Comparison of ENCODE assay signal across 20 cellular contexts in genomic region chr11:43537831-43538230, GRCh38.
DNase-seq lines count a peak whose midpoint lies in the region; ATAC-seq, FAIRE-seq and TF ChIP-seq lines count a peak whose summit lies in the region.
"Had no signal": no experiment of that assay in that cellular context is flagged by ENCODE, and none has a peak within 500 bp of the region (broad histone marks: within the 10 kb centered on the region; RNA-seq: fewer than 3 reads in every experiment).

No MANE protein-coding gene starts in this region.

- H4K20me1 ChIP-seq in H9 (ENCODE audit: control insufficient read depth, insufficient read depth, insufficient read length) (no peaks in the 10 kb centered on the region), H1 (replicated peaks in 1 of 2; ENCODE audit: control insufficient read depth in 1 of 2, insufficient read depth in 2 of 2, low read length in 2 of 2) (no peaks in the 10 kb centered on the region), PC-3 (ENCODE audit: low read length) (no peaks in the 10 kb centered on the region)

- H2BK5ac ChIP-seq in H9 (ENCODE audit: insufficient read length, low read length), result no peak overlapping the region
- H2BK5ac ChIP-seq in H1 (ENCODE audit: low read depth, low read length), result no peak overlapping the region

- BruUV-seq in PC-3 (replicated peaks; lab: Mats Ljungman, UMichigan), result no TSS peak

- H3K27ac ChIP-seq in H9 (ENCODE audit: insufficient read length, low read depth, low read length) (no peak overlapping the region), H1 (ENCODE audit: low read depth, low read length) (no peak overlapping the region), Peyer's patch (no peak overlapping the region), PC-3 (ENCODE audit: low read length) (no peak overlapping the region)

- WGBS in H9 (ENCODE audit: extremely low coverage, insufficient read length, low lambda C conversion rate), result no CpG with 5 or more reads among the region's 9 CpGs
- 45% methylated on average over 9 of the region's 9 CpGs; no CpG with 5 or more reads in 1 of the 2 experiments for WGBS in H1 (ENCODE audit: extremely low coverage in 1 of 2, insufficient coverage in 1 of 2, insufficient read length in 1 of 2, insufficient replicate concordance in 2 of 2, low coverage in 1 of 2, low lambda C conversion rate in 2 of 2, missing lambda C conversion rate in 1 of 2), 2 experiments

- no peak overlapping the region for H3K18ac ChIP-seq in H9 (ENCODE audit: insufficient read length, low read depth, low read length)
- H3K18ac ChIP-seq in H1 (ENCODE audit: extremely low read depth, low read length), result no peak overlapping the region

- H3K9me2 ChIP-seq in PC-3 (replicated peaks; ENCODE audit: low read length), result no peaks in the 10 kb centered on the region

- H3K4me2 ChIP-seq in H9 (ENCODE audit: insufficient read depth, insufficient read length, low read length) (peak overlapping the region; percentile 2), H1 (ENCODE audit: insufficient read depth in 1 of 2, low read depth in 2 of 2, low read length in 2 of 2) (peak overlapping the region; percentile 31 to 37; a peak in 2 of 4 replicates), PC-3 (ENCODE audit: low read length) (no peak overlapping the region)

- no peaks in the 10 kb centered on the region for H3K23me2 ChIP-seq in H9 (ENCODE audit: insufficient read length, low read depth, low read length, poor library complexity, severe bottlenecking)
- no peaks in the 10 kb centered on the region for H3K23me2 ChIP-seq in H1 (ENCODE audit: low read depth, low read length)

- no peaks in the 10 kb centered on the region for H3K4me1 ChIP-seq in H9 (ENCODE audit: insufficient read depth, low read length)
- H3K4me1 ChIP-seq in H1 (replicated peaks in 1 of 4; ENCODE audit: control insufficient read depth in 3 of 4, insufficient read depth in 4 of 4, low read length in 3 of 4), result peaks cover 2 to 6% (median 3%) of the 10 kb centered on the region in 4 experiments; a peak in 5 of 7 replicates
- peaks cover 14% of the 10 kb centered on the region for H3K4me1 ChIP-seq in neuron (ENCODE audit: insufficient read depth, low read length)
- H3K4me1 ChIP-seq in Peyer's patch, result no peaks in the 10 kb centered on the region
- no peaks in the 10 kb centered on the region for H3K4me1 ChIP-seq in PC-3 (ENCODE audit: insufficient read depth, low read length)
- H3K4me1 ChIP-seq: HAP-1 had no signal

- no peak overlapping the region for H3K56ac ChIP-seq in H9 (ENCODE audit: insufficient read length, low read depth, low read length)
- H3K56ac ChIP-seq in H1 (replicated peaks; ENCODE audit: insufficient read length, low read depth, low read length), result no peak overlapping the region

- H3K36me3 Mint-ChIP-seq in H9 (ENCODE audit: insufficient read depth in 1 of 3, low read depth in 3 of 3), result peaks cover 1 to 7% (median 2%) of the 10 kb centered on the region in 3 experiments; a peak in 2 of 7 replicates

- peaks cover 45% of the 10 kb centered on the region for H3K27me3 Mint-ChIP-seq in H9 (ENCODE audit: low read depth)

- POLR2A ChIA-PET in H1 (lab: Charles Lee; ENCODE audit: partially characterized antibody) (no interaction called here), PC-3 (lab: Charles Lee; ENCODE audit: unreplicated experiment) (no interaction called here)

- H2BK20ac ChIP-seq in H9 (ENCODE audit: low read depth, low read length, poor library complexity, severe bottlenecking) (no peak overlapping the region), H1 (ENCODE audit: low read length) (no peak overlapping the region)

- H2BK15ac ChIP-seq in H9 (ENCODE audit: low read depth, low read length) (no peak overlapping the region), H1 (ENCODE audit: low read length) (no peak overlapping the region)

- no peak overlapping the region for H3K14ac ChIP-seq in H9 (ENCODE audit: insufficient read depth, low read length)
- H3K14ac ChIP-seq in H1 (ENCODE audit: insufficient read length), result no peak overlapping the region

- peak overlapping the region; percentile 41 to 53; a peak in 3 of 5 replicates for H3K4me3 Mint-ChIP-seq in H9
- H3K4me3 Mint-ChIP-seq: B cell; CD4-positive, alpha-beta T cell had no signal

- FAIRE-seq in H1 (lab: Jason Lieb, UNC), result no peak
- FAIRE-seq: A204.1, D721Med, HepG2 had no signal

- H2AK5ac ChIP-seq in H9 (ENCODE audit: insufficient read length, low read length) (no peak overlapping the region), H1 (ENCODE audit: low read depth, low read length) (no peak overlapping the region)

- H3K4me3 ChIP-seq in H1 (ENCODE audit: extremely low read depth in 1 of 4, insufficient read depth in 2 of 4, low read depth in 3 of 4, low read length in 4 of 4), result peak overlapping the region in 1 of 4 experiments; percentile 21; a peak in 1 of 8 replicates
- peak overlapping the region; percentile 9; the same call in 1 of the 2 replicates for H3K4me3 ChIP-seq in iPS-18c (ENCODE audit: insufficient read depth, low read depth, low read length)
- no peak overlapping the region for H3K4me3 ChIP-seq in neuron (ENCODE audit: low read length)
- H3K4me3 ChIP-seq in Peyer's patch, result no peak overlapping the region
- no peak overlapping the region for H3K4me3 ChIP-seq in PC-3 (ENCODE audit: low read length)
- H3K4me3 ChIP-seq: HAP-1 had no signal

- CTCF ChIA-PET in H1 (lab: Charles Lee; ENCODE audit: partially characterized antibody), result interaction anchor here (0.5 to 3.2 kb wide), 7 partner anchors 30 to 39 kb away, joined by 3 to 20 read pairs (median 5); no protein-coding TSS in a partner anchor
- CTCF ChIA-PET in PC-3 (lab: Charles Lee), result no interaction called here

- H3K4me1 Mint-ChIP-seq in H9, result peaks cover 10% of the 10 kb centered on the region in 2 experiments
- H3K4me1 Mint-ChIP-seq: B cell had no signal

- TF ChIP-seq CTCF in H9 (conservative IDR thresholded peaks at IDR 0.05) (no peak), H1 (IDR thresholded peaks at IDR 0.05; ENCODE audit: control extremely low read depth in 1 of 3, insufficient read depth in 1 of 3, low read depth in 1 of 3, low read length in 3 of 3) (no peak), Peyer's patch (IDR thresholded peaks at IDR 0.05) (no peak), PC-3 (conservative IDR thresholded peaks at IDR 0.05; ENCODE audit: low read depth, low read length) (no peak)

- no peak for ATAC-seq in PC-3
- ATAC-seq: HepG2 had no signal

- H4K5ac ChIP-seq in H9 (ENCODE audit: insufficient read length, low read depth, low read length) (no peak overlapping the region), H1 (ENCODE audit: insufficient read length, low read depth, low read length) (no peak overlapping the region)

- intact Hi-C loops in PC-3 (cut with micrococcal nuclease), result no loop called here

- H3K9ac ChIP-seq in H9 (ENCODE audit: extremely low read depth, insufficient read length, low read length) (no peak overlapping the region), H1 (replicated peaks in 1 of 4; ENCODE audit: extremely low read depth in 1 of 4, low read depth in 3 of 4, low read length in 3 of 4) (no peak overlapping the region), PC-3 (ENCODE audit: low read length) (no peak overlapping the region)

- H2BK120ac ChIP-seq in H9 (ENCODE audit: low read depth, low read length, poor library complexity, severe bottlenecking), result no peak overlapping the region
- no peak overlapping the region for H2BK120ac ChIP-seq in H1 (replicated peaks; ENCODE audit: low read depth, low read length)

- H2AFZ ChIP-seq in H9 (ENCODE audit: low read length) (no peak overlapping the region), H1 (ENCODE audit: low read length) (peak overlapping the region; percentile 98), neuron (ENCODE audit: low read depth, low read length) (peak overlapping the region; percentile 22), PC-3 (ENCODE audit: low read length) (no peak overlapping the region)

- TF ChIP-seq POLR2A in H1 (IDR thresholded peaks at IDR 0.05; ENCODE audit: control extremely low read depth in 1 of 2, low read depth in 2 of 2, low read length in 2 of 2) (no peak), Peyer's patch (IDR thresholded peaks at IDR 0.05) (no peak)

- H3K79me1 ChIP-seq in H9 (ENCODE audit: insufficient read depth, low read depth, low read length, poor library complexity, severe bottlenecking) (no peaks in the 10 kb centered on the region), H1 (ENCODE audit: low read depth, low read length) (no peaks in the 10 kb centered on the region)

- H4K91ac ChIP-seq in H9 (ENCODE audit: insufficient read length, low read depth, low read length), result no peak overlapping the region
- H4K91ac ChIP-seq in H1 (replicated peaks; ENCODE audit: insufficient read length, low read length), result no peak overlapping the region

- H3K36me3 ChIP-seq in H1 (ENCODE audit: control insufficient read depth in 2 of 4, insufficient read depth in 4 of 4, low read length in 3 of 4), result no peaks in the 10 kb centered on the region
- H3K36me3 ChIP-seq in neuron (ENCODE audit: insufficient read depth, low read length), result no peaks in the 10 kb centered on the region
- no peaks in the 10 kb centered on the region for H3K36me3 ChIP-seq in Peyer's patch
- no peaks in the 10 kb centered on the region for H3K36me3 ChIP-seq in PC-3 (ENCODE audit: low read depth, low read length)
- H3K36me3 ChIP-seq: HAP-1 had no signal

- H3K4ac ChIP-seq in H9 (ENCODE audit: low read depth, low read length), result no peak overlapping the region
- H3K4ac ChIP-seq in H1 (replicated peaks; ENCODE audit: insufficient read length, low read depth, low read length), result no peak overlapping the region

- no peak overlapping the region for H4K8ac ChIP-seq in H9 (replicated peaks; ENCODE audit: insufficient read length, low read depth, low read length)
- no peak overlapping the region for H4K8ac ChIP-seq in H1 (ENCODE audit: extremely low read depth, insufficient read depth, low read length)

- H3K9me3 ChIP-seq in H9 (ENCODE audit: control insufficient read depth, low read depth, low read length), result no peaks in the 10 kb centered on the region
- peaks cover 0 to 5% of the 10 kb centered on the region in 2 experiments; a peak in 2 of 4 replicates for H3K9me3 ChIP-seq in H1 (ENCODE audit: insufficient read depth in 2 of 2, low read depth in 1 of 2, low read length in 1 of 2)
- H3K9me3 ChIP-seq in iPS-18c (ENCODE audit: control insufficient read depth, insufficient read depth, low read length), result no peaks in the 10 kb centered on the region
- no peaks in the 10 kb centered on the region for H3K9me3 ChIP-seq in neuron (ENCODE audit: low read length)
- H3K9me3 ChIP-seq in Peyer's patch, result no peaks in the 10 kb centered on the region
- H3K9me3 ChIP-seq in PC-3 (ENCODE audit: low read length), result no peaks in the 10 kb centered on the region

- no peak for DNase-seq in H9
- no peak for DNase-seq in H1 (ENCODE audit: low read depth in 1 of 2, low spot score in 2 of 2)
- DNase-seq in NCI-H524 treated with DMSO at 0.1 percent for 48 hours (lab: John Stamatoyannopoulos, UW), result no peak
- no peak for DNase-seq in Peyer's patch
- no peak for DNase-seq in NCI-H1417 treated with DMSO at 0.1 percent for 48 hours (lab: John Stamatoyannopoulos, UW)
- no peak for DNase-seq in PC-3
- DNase-seq: C1 segment of cervical spinal cord; CD4-positive, alpha-beta T cell; COR-L47; DMS153; DMS79 treated with DMSO at 0.1 percent for 48 hours; EL; GF-D8 had no signal

- TF ChIP-seq EP300 in H1 (IDR thresholded peaks at IDR 0.05; ENCODE audit: borderline replicate concordance in 1 of 2, low read depth in 2 of 2, low read length in 2 of 2), result no peak

- no peak overlapping the region for H3K27ac Mint-ChIP-seq in H9
- H3K27ac Mint-ChIP-seq: B cell; CD4-positive, alpha-beta T cell had no signal

- peaks cover 5 to 6% of the 10 kb centered on the region in 2 experiments for H3K9me3 Mint-ChIP-seq in H9

- H3T11ph ChIP-seq in H9 (ENCODE audit: low read length), result no peak overlapping the region

- H3F3A ChIP-seq in PC-3 (ENCODE audit: low read length, unreplicated experiment), result no peaks in the 10 kb centered on the region

- H3K79me2 ChIP-seq in H9 (ENCODE audit: insufficient read depth, low read length) (no peaks in the 10 kb centered on the region), H1 (ENCODE audit: control insufficient read depth in 1 of 2, insufficient read depth in 2 of 2, low read length in 2 of 2) (no peaks in the 10 kb centered on the region), PC-3 (ENCODE audit: low read length) (no peaks in the 10 kb centered on the region)

- no peaks in the 10 kb centered on the region for H3K27me3 ChIP-seq in H9 (ENCODE audit: insufficient read depth, low read length)
- H3K27me3 ChIP-seq in H1 (replicated peaks in 1 of 4; ENCODE audit: control insufficient read depth in 3 of 4, extremely low read depth in 1 of 4, insufficient read depth in 3 of 4, low read length in 3 of 4), result peaks cover 0 to 7% (median 3%) of the 10 kb centered on the region in 4 experiments; a peak in 2 of 7 replicates
- no peaks in the 10 kb centered on the region for H3K27me3 ChIP-seq in neuron (ENCODE audit: insufficient read depth, low read length)
- H3K27me3 ChIP-seq in Peyer's patch, result no peaks in the 10 kb centered on the region
- peaks cover 74% of the 10 kb centered on the region for H3K27me3 ChIP-seq in PC-3 (ENCODE audit: low read length)

- no peak overlapping the region for H2BK12ac ChIP-seq in H9 (ENCODE audit: insufficient read length, low read depth, low read length)
- no peak overlapping the region for H2BK12ac ChIP-seq in H1 (ENCODE audit: low read depth, low read length)

- H3K23ac ChIP-seq in H9 (ENCODE audit: insufficient read length, low read depth, low read length) (no peak overlapping the region), H1 (ENCODE audit: insufficient read length) (no peak overlapping the region)

- TF ChIP-seq RAD21 in H1 (IDR thresholded peaks at IDR 0.05 in 1 of 2, conservative IDR thresholded peaks at IDR 0.05 in 1 of 2; ENCODE audit: low read depth in 2 of 2, low read length in 2 of 2), result no peak

Comparison
In these comparisons a context has a peak if more than half of its experiments do, and no peak if none do; other contexts are left out.
1. H2AFZ ChIP-seq: peak in H1 (single experiment) and neuron (single experiment); none in H9 (single experiment) and PC-3 (single experiment).